ENCODE assay signal across 27 cellular contexts in genomic region chr21:21801921-21802320, GRCh38.
"Had no signal": no experiment of that assay in that cellular context is flagged by ENCODE, and none has a peak within 500 bp of the region (broad histone marks: within the 10 kb centered on the region; RNA-seq: fewer than 3 reads in every experiment).

No MANE protein-coding gene starts in this region.

- H3K9me3 ChIP-seq: colonic mucosa, esophagus muscularis mucosa, lower lobe of right lung, prostate gland, right atrium auricular region, thyroid gland, vagina had no signal

- H3K4me3 ChIP-seq: colonic mucosa, esophagus muscularis mucosa, heart right ventricle, lower lobe of right lung, prostate gland, right atrium auricular region, smooth muscle cell, stomach, thyroid gland, vagina had no signal

- H3K4me2 ChIP-seq: smooth muscle cell had no signal

- FAIRE-seq: endothelial cell of umbilical vein, islet of Langerhans had no signal

- H3K27me3 ChIP-seq: colonic mucosa, esophagus muscularis mucosa, foreskin keratinocyte, heart right ventricle, right atrium auricular region, stomach, thyroid gland, vagina had no signal

- H3K4me1 ChIP-seq: colonic mucosa, esophagus muscularis mucosa, foreskin keratinocyte, heart right ventricle, lower lobe of right lung, prostate gland, right atrium auricular region, stomach, thyroid gland, vagina had no signal

- DNase-seq: colonic mucosa; dermis blood vessel endothelial cell; effector memory CD4-positive, alpha-beta T cell; foreskin keratinocyte; glutamatergic neuron; heart right ventricle; hippocampal formation; kidney glomerular epithelial cell; left colon; left ventricle myocardium superior; lower lobe of right lung; natural killer cell; stimulated activated CD4-positive, alpha-beta T cell treated with anti-CD3 and anti-CD28 coated beads, Interleukin-2, amount 100 ng/mL, for 24 hours; stimulated activated CD4-positive, alpha-beta T cell treated with anti-CD3 and anti-CD28 coated beads, Interleukin-4, amount 100 ng/mL, for 24 hours; stimulated activated naive CD4-positive, alpha-beta T cell treated with Interleukin-2 at 50 U/mL for 16 hours; stomach; thyroid gland; trophoblast cell had no signal

- H3K27ac ChIP-seq: colonic mucosa, esophagus muscularis mucosa, foreskin keratinocyte, heart right ventricle, lower lobe of right lung, prostate gland, right atrium auricular region, stomach, thyroid gland, vagina had no signal

- ATAC-seq: foreskin keratinocyte; heart right ventricle; left colon; left ventricle myocardium superior; lower lobe of right lung; natural killer cell; sciatic nerve; stimulated activated effector memory CD8-positive, alpha-beta T cell treated with anti-CD3 and anti-CD28 coated beads, Interleukin-12 subunit alpha, Interleukin-12 subunit beta, amount 100 ng/mL, for 72 hours had no signal

- H3K36me3 ChIP-seq: colonic mucosa, esophagus muscularis mucosa, heart right ventricle, lower lobe of right lung, prostate gland, right atrium auricular region, stomach, thyroid gland, vagina had no signal
